In the genomic region with DNA sequence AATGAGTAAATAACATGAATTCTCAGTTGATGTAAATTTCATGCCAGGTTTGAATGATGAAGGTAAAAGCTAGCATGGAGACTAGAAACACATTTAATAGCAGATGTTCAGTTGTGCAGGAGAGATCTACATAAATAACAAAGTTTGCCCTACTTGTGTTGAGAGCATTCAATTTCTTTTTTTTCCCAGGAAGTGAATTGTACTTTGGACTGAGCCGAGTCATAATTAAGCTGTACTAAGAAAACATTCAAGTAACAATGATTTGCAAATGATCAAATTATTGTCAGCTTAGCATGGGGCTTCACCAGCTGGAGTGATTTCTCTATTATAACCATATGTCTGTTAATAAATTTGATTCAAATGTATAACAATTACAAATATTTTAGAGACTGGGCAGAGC, we compare ENCODE assay signal across 20 cellular contexts.
"Had no signal": no experiment of that assay in that cellular context is flagged by ENCODE, and none has a peak within 500 bp of the region (broad histone marks: within the 10 kb centered on the region; RNA-seq: fewer than 3 reads in every experiment).

No MANE protein-coding gene starts in this region.

- H3K36me3 Mint-ChIP-seq: activated naive CD4-positive, alpha-beta T cell treated with anti-CD3 and anti-CD28 coated beads, Interleukin-2, amount 50 U/mL, for 24 hours; stimulated activated effector memory CD8-positive, alpha-beta T cell treated with anti-CD3 and anti-CD28 coated beads, Interleukin-12 subunit alpha, Interleukin-12 subunit beta, amount 100 ng/mL, for 72 hours had no signal

- H3K27me3 Mint-ChIP-seq: activated naive CD4-positive, alpha-beta T cell treated with anti-CD3 and anti-CD28 coated beads, Interleukin-2, amount 50 U/mL, for 24 hours; central memory CD8-positive, alpha-beta T cell; T-helper 17 cell had no signal

- ATAC-seq: activated T-cell treated with anti-CD3 and anti-CD28 coated beads, Interleukin-2, amount 50 U/mL, for 4 hours; left lobe of liver; stimulated activated effector memory CD8-positive, alpha-beta T cell treated with anti-CD3 and anti-CD28 coated beads, Interleukin-12 subunit alpha, Interleukin-12 subunit beta, amount 100 ng/mL, for 72 hours; T-helper 17 cell; upper lobe of right lung had no signal

- H3K9me3 Mint-ChIP-seq: activated naive CD4-positive, alpha-beta T cell treated with anti-CD3 and anti-CD28 coated beads, Interleukin-2, amount 50 U/mL, for 24 hours; activated T-cell treated with anti-CD3 and anti-CD28 coated beads, Interleukin-2, amount 50 U/mL, for 4 hours; nephron progenitor cell had no signal

- H3K27ac Mint-ChIP-seq: activated naive CD4-positive, alpha-beta T cell treated with anti-CD3 and anti-CD28 coated beads, Interleukin-2, amount 50 U/mL, for 24 hours; nephron progenitor cell; stimulated activated effector memory CD8-positive, alpha-beta T cell treated with anti-CD3 and anti-CD28 coated beads, Interleukin-12 subunit alpha, Interleukin-12 subunit beta, amount 100 ng/mL, for 72 hours; T-helper 17 cell had no signal

- H3K4me1 Mint-ChIP-seq: activated naive CD4-positive, alpha-beta T cell treated with anti-CD3 and anti-CD28 coated beads, Interleukin-2, amount 50 U/mL, for 24 hours; central memory CD8-positive, alpha-beta T cell; stimulated activated effector memory CD8-positive, alpha-beta T cell treated with anti-CD3 and anti-CD28 coated beads, Interleukin-12 subunit alpha, Interleukin-12 subunit beta, amount 100 ng/mL, for 72 hours; T-helper 17 cell had no signal

- H3K4me3 Mint-ChIP-seq: activated naive CD4-positive, alpha-beta T cell treated with anti-CD3 and anti-CD28 coated beads, Interleukin-2, amount 50 U/mL, for 24 hours; activated T-cell treated with anti-CD3 and anti-CD28 coated beads, Interleukin-2, amount 50 U/mL, for 4 hours; central memory CD8-positive, alpha-beta T cell; nephron progenitor cell; stimulated activated effector memory CD8-positive, alpha-beta T cell treated with anti-CD3 and anti-CD28 coated beads, Interleukin-12 subunit alpha, Interleukin-12 subunit beta, amount 100 ng/mL, for 72 hours; T-helper 17 cell had no signal

- DNase-seq: activated CD4-positive, alpha-beta T cell treated with anti-CD3 and anti-CD28 coated beads, Interleukin-2, amount 50 U/mL, for 1 hour; activated CD4-positive, CD25-positive, alpha-beta regulatory T cell treated with anti-CD3 and anti-CD28 coated beads, Interleukin-2, amount 50 U/mL, for 72 hours; activated CD8-positive, alpha-beta memory T cell treated with anti-CD3 and anti-CD28 coated beads, Interleukin-2, amount 50 U/mL, for 4 hours; activated effector memory CD4-positive, alpha-beta T cell treated with anti-CD3 and anti-CD28 coated beads, Interleukin-2, amount 50 U/mL, for 16 hours; activated T-cell treated with anti-CD3 and anti-CD28 coated beads, Interleukin-2, amount 50 U/mL, for 4 hours; colonic mucosa; erythroblast; foreskin melanocyte; glutamatergic neuron; hippocampal formation; nephron progenitor cell; nucleus accumbens; posterior cingulate gyrus; stimulated activated CD4-positive, alpha-beta T cell treated with anti-CD3 and anti-CD28 coated beads, Interleukin-4, amount 100 ng/mL, for 24 hours; T-helper 17 cell; upper lobe of right lung had no signal
